ENCODE assay signal across 18 cellular contexts in genomic region chr1:116400780-116401179, GRCh38.
"Had no signal": no experiment of that assay in that cellular context is flagged by ENCODE, and none has a peak within 500 bp of the region (broad histone marks: within the 10 kb centered on the region; RNA-seq: fewer than 3 reads in every experiment).

No MANE protein-coding gene starts in this region.

- ATAC-seq: activated CD4-positive, CD25-positive, alpha-beta regulatory T cell treated with anti-CD3 and anti-CD28 coated beads, Interleukin-2, amount 50 U/mL, for 24 hours; activated CD8-positive, alpha-beta memory T cell treated with anti-CD3 and anti-CD28 coated beads, Interleukin-2, amount 10 ng/mL, durations not matched to agents 7 days and 5 days; activated T-cell treated with anti-CD3 and anti-CD28 coated beads, Interleukin-2, amount 50 U/mL, for 4 hours; gastroesophageal sphincter; heart right ventricle; lower lobe of right lung had no signal

- H3K27me3 ChIP-seq: gastroesophageal sphincter, heart right ventricle, tibial nerve, vagina had no signal

- H3K9me3 ChIP-seq: gastroesophageal sphincter, heart right ventricle, lower lobe of right lung, tibial nerve, vagina had no signal

- H3K27me3 Mint-ChIP-seq: activated CD8-positive, alpha-beta memory T cell treated with anti-CD3 and anti-CD28 coated beads, Interleukin-2, amount 10 ng/mL, durations not matched to agents 7 days and 5 days; dendritic cell treated with granulocyte-macrophage colony-stimulating factor and Interleukin-4, amounts not matched to agents 40 ng/mL and 50 ng/mL, for 4 days; naive B cell had no signal

- H3K9me3 Mint-ChIP-seq: activated T-cell treated with anti-CD3 and anti-CD28 coated beads, Interleukin-2, amount 50 U/mL, for 4 hours; dendritic cell treated with granulocyte-macrophage colony-stimulating factor and Interleukin-4, amounts not matched to agents 40 ng/mL and 50 ng/mL, for 4 days; endodermal cell; naive B cell had no signal

- H3K4me3 ChIP-seq: gastroesophageal sphincter, heart right ventricle, lower lobe of right lung, tibial nerve, vagina had no signal

- H3K27ac ChIP-seq: gastroesophageal sphincter, tibial nerve, vagina had no signal

- H3K4me1 Mint-ChIP-seq: naive B cell had no signal

- DNase-seq: activated CD4-positive, alpha-beta T cell treated with anti-CD3 and anti-CD28 coated beads, Interleukin-2, amount 50 U/mL, for 4 hours; activated CD8-positive, alpha-beta memory T cell treated with anti-CD3 and anti-CD28 coated beads, Interleukin-2, amount 10 ng/mL, durations not matched to agents 7 days and 5 days; activated gamma-delta T cell treated with Interleukin-2 at 50 U/mL for 16 hours; activated T-cell treated with anti-CD3 and anti-CD28 coated beads, Interleukin-2, amount 50 U/mL, for 4 hours; anterior cingulate cortex; endodermal cell; heart right ventricle; lower lobe of right lung; naive B cell; stimulated activated CD4-positive, alpha-beta T cell treated with anti-CD3 and anti-CD28 coated beads, Interleukin-12 subunit alpha, Interleukin-12 subunit beta, amount 100 ng/mL, for 4 hours; stimulated activated CD4-positive, alpha-beta T cell treated with anti-CD3 and anti-CD28 coated beads, Interleukin-2, amount 100 ng/mL, for 24 hours; stimulated activated naive CD4-positive, alpha-beta T cell; T-helper 9 cell had no signal

- H3K4me3 Mint-ChIP-seq: activated CD8-positive, alpha-beta memory T cell treated with anti-CD3 and anti-CD28 coated beads, Interleukin-2, amount 10 ng/mL, durations not matched to agents 7 days and 5 days; dendritic cell treated with granulocyte-macrophage colony-stimulating factor and Interleukin-4, amounts not matched to agents 40 ng/mL and 50 ng/mL, for 4 days; endodermal cell; naive B cell had no signal

- H3K4me1 ChIP-seq: tibial nerve, vagina had no signal

- H3K27ac Mint-ChIP-seq: activated CD8-positive, alpha-beta memory T cell treated with anti-CD3 and anti-CD28 coated beads, Interleukin-2, amount 10 ng/mL, durations not matched to agents 7 days and 5 days; dendritic cell treated with granulocyte-macrophage colony-stimulating factor and Interleukin-4, amounts not matched to agents 40 ng/mL and 50 ng/mL, for 4 days; endodermal cell had no signal
